17 cellular contexts compared by ENCODE assay signal in the genomic region with DNA sequence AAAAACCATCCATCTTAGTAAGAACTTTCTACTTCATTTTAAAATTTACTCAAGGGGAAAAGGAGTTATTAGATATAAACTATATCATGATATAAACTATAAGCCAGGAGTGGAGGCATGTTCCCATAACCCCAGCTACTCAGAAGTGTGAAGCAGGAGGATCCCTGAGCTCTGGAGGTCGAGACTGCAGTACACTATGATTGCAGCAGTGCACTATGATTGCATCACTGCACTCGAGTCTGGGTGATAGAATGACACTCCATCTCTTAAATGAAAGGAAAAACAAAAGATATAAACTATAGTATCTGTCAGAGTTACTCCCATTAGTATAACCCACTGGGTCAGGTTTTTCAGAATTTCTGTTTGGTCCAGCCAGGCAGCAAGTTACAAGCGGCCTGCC. TPM values are rescaled to one million over a fixed set of nuclear protein-coding genes. Genes with fewer than 3 reads are reported as not detected.
DNase-seq lines count a peak whose midpoint lies in the region; ATAC-seq, FAIRE-seq and TF ChIP-seq lines count a peak whose summit lies in the region.
"Had no signal": no experiment of that assay in that cellular context is flagged by ENCODE, and none has a peak within 500 bp of the region (broad histone marks: within the 10 kb centered on the region; RNA-seq: fewer than 3 reads in every experiment).

No MANE protein-coding gene starts in this region.

- no peak for TF ChIP-seq CTCF in AG10803 (conservative IDR thresholded peaks at IDR 0.05; ENCODE audit: low read length)
- no peak for TF ChIP-seq CTCF in HepG2 (CRISPR knock-in tag; IDR thresholded peaks at IDR 0.05)

- no peak overlapping the region for H3K27ac ChIP-seq in HepG2 (ENCODE audit: extremely low read length, insufficient read depth, low read length)
- H3K27ac ChIP-seq: RWPE1 had no signal

- in situ Hi-C loops in HepG2 (cut with HindIII; ENCODE audit: extremely low pct_ligation_motif_present, low pct_unique_long_range_greater_than_20kb) = no loop called here

- H3K4me2 ChIP-seq in HepG2 (ENCODE audit: low read depth, low read length) = no peak overlapping the region

- H3K36me3 ChIP-seq in HepG2 (replicated peaks in 1 of 2; ENCODE audit: control insufficient read depth in 1 of 2, insufficient read depth in 2 of 2, low read length in 2 of 2) = peaks cover 20 to 65% of the 10 kb centered on the region in 2 experiments

- H2AFZ ChIP-seq in HepG2 (ENCODE audit: low read length) = no peak overlapping the region

- no peak overlapping the region for H3K4me3 ChIP-seq in AG10803 (ENCODE audit: low read length)
- H3K4me3 ChIP-seq in HepG2 (replicated peaks in 1 of 3; ENCODE audit: insufficient read depth in 1 of 3, low read depth in 2 of 3, low read length in 3 of 3) = no peak overlapping the region

- H3K4me1 ChIP-seq in HepG2 (ENCODE audit: insufficient read depth, low read length) = peaks cover 10% of the 10 kb centered on the region; the same call in 1 of the 2 replicates
- H3K4me1 ChIP-seq: Caco-2 had no signal

- no peaks in the 10 kb centered on the region for H3K9me3 ChIP-seq in HepG2 (ENCODE audit: low read length)
- H3K9me3 ChIP-seq: Caco-2 had no signal

- H4K20me1 ChIP-seq in HepG2 (ENCODE audit: insufficient read depth, low read length) = no peaks in the 10 kb centered on the region

- ATAC-seq in HepG2 (peak; percentile 30; the same call in 1 of the 3 replicates), Right ventricle myocardium inferior (no peak)

- 78% methylated on average over 3 of the region's 3 CpGs for WGBS in HepG2 (ENCODE audit: low lambda C conversion rate)

- H3K79me2 ChIP-seq in HepG2 (ENCODE audit: insufficient read depth, low read length) = no peaks in the 10 kb centered on the region

- POLR2A ChIA-PET in HepG2 (lab: Yijun Ruan, JAX) = no interaction called here

- no peak for TF ChIP-seq POLR2A in HepG2 (IDR thresholded peaks at IDR 0.05; ENCODE audit: insufficient read depth in 1 of 2, low read depth in 2 of 2, low read length in 2 of 2)

- BruUV-seq in HepG2 (replicated peaks; lab: Mats Ljungman, UMichigan) = no TSS peak

- FAIRE-seq in HepG2 (lab: Jason Lieb, UNC) = no peak
- FAIRE-seq: A204.1 had no signal

- no peaks in the 10 kb centered on the region for H3K27me3 ChIP-seq in HepG2 (ENCODE audit: control insufficient read depth in 1 of 2, insufficient read depth in 2 of 2, low read length in 2 of 2)

- no peak overlapping the region for H3K9ac ChIP-seq in HepG2 (ENCODE audit: insufficient read depth, low read depth, low read length)

- CTCF ChIA-PET in HepG2 (lab: Yijun Ruan, JAX; ENCODE audit: low intra/inter-chr PET ratio, low total read pairs) = no interaction called here

- no peak for TF ChIP-seq EP300 in HepG2 (IDR thresholded peaks at IDR 0.05; ENCODE audit: low read depth in 2 of 2, low read length in 2 of 2)
- no peak for TF ChIP-seq EP300 in HepG2 (CRISPR knock-in tag; IDR thresholded peaks at IDR 0.05; ENCODE audit: borderline replicate concordance)

- TF ChIP-seq RAD21 in HepG2 (CRISPR knock-in tag; IDR thresholded peaks at IDR 0.05) = no peak

- DNase-seq in AG10803 (ENCODE audit: low read depth) (peak; percentile 10), OCI-M1 (lab: John Stamatoyannopoulos, UW) (peak; percentile 58), fibroblast of gingiva (ENCODE audit: low read depth) (peak; percentile 72), HepG2 (ENCODE audit: low spot score) (no peak), putamen (ENCODE audit: low spot score) (no peak), Right ventricle myocardium inferior (ENCODE audit: missing footprints) (no peak), NCI-H2227 treated with DMSO at 0.1 percent for 48 hours (lab: John Stamatoyannopoulos, UW) (no peak)
- DNase-seq in activated T-cell treated with anti-CD3 and anti-CD28 coated beads, Interleukin-2, amount 50 U/mL, for 1 hour = no peak
- DNase-seq: Caco-2, Kasumi-1, MV-4-11, NCI-H1436 treated with DMSO at 0.1 percent for 48 hours, NCI-H2081, NCI-H510A, NCI-H82 had no signal

- intact Hi-C loops in HepG2 (cut with micrococcal nuclease; ENCODE audit: unreplicated experiment) = no loop called here
- intact Hi-C loops in Right ventricle myocardium inferior (cut with DNase I) = no loop called here

TF ChIP-seq in HepG2, 621 proteins besides CTCF, POLR2A, EP300 and RAD21:
- TF ChIP-seq CEBPG (CRISPR knock-in tag; IDR thresholded peaks at IDR 0.05) (0 out of 2 replicates have a peak, but pooled peaks have one; percentile 17), CEBPB (IDR thresholded peaks at IDR 0.05; ENCODE audit: borderline replicate concordance, low read depth, low read length) (peak; percentile 70; the same call in 1 of the 2 replicates), PCBP2 (optimal IDR thresholded peaks at IDR 0.05; ENCODE audit: low read depth, low read length, poor library complexity, severe bottlenecking) (no peak)

RNA-seq across cellular contexts. Expression of a gene that starts 47.6 kb away (rescaled TPM):
- 3,626 and 4,934 TPM in 2 replicates for total RNA-seq in HepG2 (2016; rRNA removed; fragmentation: Illumina TruSeq; extraction: Trizol)
- 5,278 and 6,431 TPM in 2 replicates for total RNA-seq in HepG2 (2016; cell fraction: cytosol; rRNA removed; fragmentation: Illumina TruSeq; extraction: Trizol; ENCODE audit: low read depth)
- 3,639 and 4,846 TPM in 2 replicates for total RNA-seq in HepG2 (2016; cell fraction: insoluble cytoplasmic fraction; rRNA removed; fragmentation: Illumina TruSeq; extraction: Trizol)
- 9,738 and 10,914 TPM in 2 replicates for total RNA-seq in HepG2 (2016; cell fraction: membrane; rRNA removed; fragmentation: Illumina TruSeq; extraction: Trizol)
- 1,195 and 1,244 TPM in 2 replicates for total RNA-seq in HepG2 (2016; cell fraction: nucleus; rRNA removed; fragmentation: Illumina TruSeq; extraction: Trizol)
- 2,723 and 3,332 TPM in 2 replicates for polyA plus RNA-seq in HepG2 (2011; rRNA removed)
- 1,940 and 3,073 TPM in 2 replicates for polyA plus RNA-seq in HepG2 (2011; cell fraction: cytosol; rRNA removed)
- polyA plus RNA-seq in HepG2 (2011; cell fraction: nucleus; rRNA removed) = 430 and 645 TPM in 2 replicates
- 3,103 and 3,233 TPM in 2 replicates for polyA plus RNA-seq in HepG2 (2012)
- polyA plus RNA-seq in HepG2 (2016; cell fraction: cytosol; fragmentation: Illumina TruSeq; extraction: Trizol; ENCODE audit: low read depth) = 4,408 and 4,942 TPM in 2 replicates
- polyA plus RNA-seq in HepG2 (2016; cell fraction: insoluble cytoplasmic fraction; fragmentation: Illumina TruSeq; extraction: Trizol; ENCODE audit: low read depth) = 3,704 and 3,862 TPM in 2 replicates
- polyA plus RNA-seq in HepG2 (2016; cell fraction: membrane; fragmentation: Illumina TruSeq; extraction: Trizol; ENCODE audit: low read depth) = 7,339 and 7,526 TPM in 2 replicates
- 1,657 and 1,684 TPM in 2 replicates for polyA plus RNA-seq in HepG2 (2016; cell fraction: nucleus; fragmentation: Illumina TruSeq; extraction: Trizol; ENCODE audit: insufficient read depth, low read depth)
- 178 and 224 TPM in 2 replicates for polyA minus RNA-seq in HepG2 (2011; rRNA and poly(A)+ RNA removed; ENCODE audit: low replicate concordance)
- polyA minus RNA-seq in HepG2 (2011; cell fraction: cytosol; rRNA and poly(A)+ RNA removed) = 648 and 755 TPM in 2 replicates
- polyA minus RNA-seq in HepG2 (2011; cell fraction: nucleus; rRNA and poly(A)+ RNA removed) = 219 and 322 TPM in 2 replicates
- 1,086 TPM for total RNA-seq in Right ventricle myocardium inferior

Comparison
In these comparisons a context has a peak if more than half of its experiments do, and no peak if none do; other contexts are left out.
1. DNase-seq: peak in AG10803 (single experiment), OCI-M1 (single experiment) and fibroblast of gingiva (single experiment); none in HepG2 (single experiment), putamen (single experiment), Right ventricle myocardium inferior (single experiment), activated T-cell treated with anti-CD3 and anti-CD28 coated beads, Interleukin-2, amount 50 U/mL, for 1 hour (single experiment) and NCI-H2227 treated with DMSO at 0.1 percent for 48 hours (single experiment).